9 cellular contexts compared by ENCODE assay signal in the genomic region with DNA sequence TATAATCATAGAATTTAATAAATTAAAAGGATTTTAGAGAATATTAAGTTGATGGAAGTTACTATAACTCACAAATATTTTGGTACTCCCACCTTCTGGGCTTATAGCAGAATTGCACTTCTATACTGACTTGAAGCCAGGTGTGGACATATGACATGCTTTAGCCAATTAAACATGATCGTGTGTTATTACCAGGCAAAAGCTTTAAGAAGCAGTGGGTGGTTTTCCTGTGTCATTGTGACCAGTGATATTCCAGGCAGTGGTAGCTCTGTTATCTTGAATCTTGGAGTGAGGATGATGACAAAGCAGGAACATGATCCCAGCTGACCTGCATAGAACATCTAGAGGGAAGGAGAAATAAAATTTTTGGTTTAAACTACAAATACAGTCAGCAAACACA.
DNase-seq lines count a peak whose midpoint lies in the region; ATAC-seq, FAIRE-seq and TF ChIP-seq lines count a peak whose summit lies in the region.
"Had no signal": no experiment of that assay in that cellular context is flagged by ENCODE, and none has a peak within 500 bp of the region (broad histone marks: within the 10 kb centered on the region; RNA-seq: fewer than 3 reads in every experiment).

No MANE protein-coding gene starts in this region.

- intact Hi-C loops in MCF 10A (cut with micrococcal nuclease) = loop anchor here (5.0 to 10.0 kb wide), 2 partner anchors 374 to 556 kb away; a partner anchor contains a TSS
- intact Hi-C loops in breast epithelium (cut with DNase I; ENCODE audit: low total_unique reads) = no loop called here

- DNase-seq in MCF 10A (ENCODE audit: unreplicated experiment) (peak; percentile 47), breast epithelium (ENCODE audit: low spot score in 2 of 2) (no peak), NCI-H146 (lab: John Stamatoyannopoulos, UW) (peak; percentile 86), endothelial cell (ENCODE audit: low spot score) (no peak), thoracic aorta (ENCODE audit: low spot score) (no peak), small intestine (no peak)
- DNase-seq: naive thymus-derived CD8-positive, alpha-beta T cell had no signal

- H3K27me3 ChIP-seq in breast epithelium (no peaks in the 10 kb centered on the region), thoracic aorta (replicated peaks; ENCODE audit: insufficient read depth) (no peaks in the 10 kb centered on the region), small intestine (ENCODE audit: control insufficient read depth in 2 of 2, insufficient read depth in 2 of 2, low read length in 2 of 2) (no peaks in the 10 kb centered on the region)

- H3K36me3 Mint-ChIP-seq in MCF 10A (ENCODE audit: insufficient read depth, unreplicated experiment) = no peaks in the 10 kb centered on the region
- H3K36me3 Mint-ChIP-seq in endothelial cell (ENCODE audit: low read depth, unreplicated experiment) = no peaks in the 10 kb centered on the region
- H3K36me3 Mint-ChIP-seq: naive thymus-derived CD8-positive, alpha-beta T cell had no signal

- H3K4me3 ChIP-seq in breast epithelium = no peak overlapping the region
- no peak overlapping the region for H3K4me3 ChIP-seq in thoracic aorta
- H3K4me3 ChIP-seq in small intestine (ENCODE audit: low read depth in 1 of 2, low read length in 2 of 2) = no peak overlapping the region

- FAIRE-seq in small intestine (lab: Jason Lieb, UNC) = no peak

- H3K27ac ChIP-seq in breast epithelium = no peak overlapping the region
- H3K27ac ChIP-seq in thoracic aorta = no peak overlapping the region
- H3K27ac ChIP-seq in small intestine (ENCODE audit: low read depth in 1 of 2, low read length in 1 of 2) = no peak overlapping the region

- H3K4me1 ChIP-seq in breast epithelium = no peaks in the 10 kb centered on the region
- peaks cover 5 to 12% of the 10 kb centered on the region in 2 donors for H3K4me1 ChIP-seq in thoracic aorta (ENCODE audit: control insufficient read depth in 1 of 2, low read depth in 2 of 2)
- no peaks in the 10 kb centered on the region for H3K4me1 ChIP-seq in small intestine (ENCODE audit: control insufficient read depth in 2 of 2, insufficient read depth in 1 of 2, low read depth in 1 of 2, low read length in 1 of 2)

- ATAC-seq in thoracic aorta (ENCODE audit: insufficient number of reproducible peaks, low FRiP score, low read depth) = no peak
- ATAC-seq in HG02678 (IDR thresholded peaks at IDR 0.05; ENCODE audit: unreplicated experiment) = no peak
- ATAC-seq in GM21381 (IDR thresholded peaks at IDR 0.05; ENCODE audit: unreplicated experiment) = no peak

- 38 to 43% (median 41%) methylated on average over 1 of the region's 1 CpG for WGBS in small intestine, 3 donors

- H3K27ac Mint-ChIP-seq in MCF 10A (ENCODE audit: low read depth, unreplicated experiment) (no peak overlapping the region), endothelial cell (ENCODE audit: unreplicated experiment) (no peak overlapping the region)
- H3K27ac Mint-ChIP-seq: naive thymus-derived CD8-positive, alpha-beta T cell had no signal

- H3K4me1 Mint-ChIP-seq in MCF 10A (ENCODE audit: insufficient read depth, unreplicated experiment) (no peaks in the 10 kb centered on the region), endothelial cell (ENCODE audit: unreplicated experiment) (peaks cover 2% of the 10 kb centered on the region)
- H3K4me1 Mint-ChIP-seq: naive thymus-derived CD8-positive, alpha-beta T cell had no signal

- TF ChIP-seq CTCF in MCF 10A (IDR thresholded peaks at IDR 0.05; ENCODE audit: unreplicated experiment) (no peak), breast epithelium (IDR thresholded peaks at IDR 0.05) (no peak), endothelial cell (IDR thresholded peaks at IDR 0.05; ENCODE audit: unreplicated experiment) (peak; percentile 49), thoracic aorta (IDR thresholded peaks at IDR 0.05) (peak; percentile 6)

- H3K27me3 Mint-ChIP-seq in MCF 10A (ENCODE audit: insufficient read depth, unreplicated experiment) = no peaks in the 10 kb centered on the region
- no peaks in the 10 kb centered on the region for H3K27me3 Mint-ChIP-seq in endothelial cell (ENCODE audit: unreplicated experiment)

- H3K9me3 ChIP-seq in breast epithelium (no peaks in the 10 kb centered on the region), thoracic aorta (no peaks in the 10 kb centered on the region), small intestine (ENCODE audit: control insufficient read depth, low read depth) (no peaks in the 10 kb centered on the region)

- POLR2A ChIA-PET in MCF 10A (lab: Yijun Ruan, JAX) = interaction anchor here (1.1 kb wide), 1 partner anchor 231 kb away, joined by 3 read pairs; no protein-coding TSS in a partner anchor

- H3K9me3 Mint-ChIP-seq in MCF 10A (ENCODE audit: unreplicated experiment) = no peaks in the 10 kb centered on the region
- H3K9me3 Mint-ChIP-seq in endothelial cell (ENCODE audit: unreplicated experiment) = no peaks in the 10 kb centered on the region
- H3K9me3 Mint-ChIP-seq: naive thymus-derived CD8-positive, alpha-beta T cell had no signal

- no TSS peak for BruUV-seq in MCF 10A (replicated peaks; lab: Mats Ljungman, UMichigan)

- H3K36me3 ChIP-seq in breast epithelium (no peaks in the 10 kb centered on the region), thoracic aorta (no peaks in the 10 kb centered on the region), small intestine (ENCODE audit: control insufficient read depth in 2 of 2, insufficient read depth in 2 of 2, low read length in 2 of 2) (no peaks in the 10 kb centered on the region)

- CTCF ChIA-PET in MCF 10A (lab: Yijun Ruan, JAX) = interaction anchor here (0.6 to 1.8 kb wide), 7 partner anchors 15 to 1776 kb away, joined by 3 to 8 read pairs (median 3); no protein-coding TSS in a partner anchor

- no peak for TF ChIP-seq POLR2A in breast epithelium (IDR thresholded peaks at IDR 0.05)

- H3K4me3 Mint-ChIP-seq in MCF 10A (ENCODE audit: unreplicated experiment) (no peak overlapping the region), endothelial cell (ENCODE audit: unreplicated experiment) (no peak overlapping the region)
- H3K4me3 Mint-ChIP-seq: naive thymus-derived CD8-positive, alpha-beta T cell had no signal

Comparison
In these comparisons a context has a peak if more than half of its experiments do, and no peak if none do; other contexts are left out.
1. DNase-seq: peak in MCF 10A (single experiment) and NCI-H146 (single experiment); none in breast epithelium (0 of 2), endothelial cell (single experiment), thoracic aorta (single experiment) and small intestine (single experiment).
2. CTCF ChIP-seq: peak in endothelial cell (single experiment) and thoracic aorta (single experiment); none in MCF 10A (single experiment) and breast epithelium (0 of 3).